9 cellular contexts compared by ENCODE assay signal in genomic region chr7:98836811-98837631, GRCh38. TPM values are rescaled to one million over a fixed set of nuclear protein-coding genes. Genes with fewer than 3 reads are reported as not detected.
DNase-seq lines count a peak whose midpoint lies in the region; ATAC-seq and TF ChIP-seq lines count a peak whose summit lies in the region.
"Had no signal": no experiment of that assay in that cellular context is flagged by ENCODE, and none has a peak within 500 bp of the region (broad histone marks: within the 10 kb centered on the region; RNA-seq: fewer than 3 reads in every experiment).

No MANE protein-coding gene starts in this region.

- POLR2A ChIA-PET in T-cell (lab: Charles Lee) = no interaction called here

- H3K4me3 ChIP-seq in GM23338 = peak overlapping the region; percentile 21; the same call in 1 of the 2 replicates

- peak overlapping the region; percentile 48 for H3K4me2 ChIP-seq in GM23338

- H3K27ac Mint-ChIP-seq in CD14-positive monocyte (no peak overlapping the region), GM23338 (0 out of 2 replicates have a peak overlapping the region, but pooled peaks have one; percentile 12), mesothelial cell of epicardium (peak overlapping the region; percentile 26), T-cell (no peak overlapping the region)

- H3K27me3 ChIP-seq in GM23338 (ENCODE audit: insufficient read depth) = no peaks in the 10 kb centered on the region

- H3K4me1 Mint-ChIP-seq in CD14-positive monocyte (no peaks in the 10 kb centered on the region), GM23338 (peaks cover 8% of the 10 kb centered on the region), mesothelial cell of epicardium (peaks cover 5% of the 10 kb centered on the region), T-cell (no peaks in the 10 kb centered on the region)

- H3K9me2 ChIP-seq in GM23338 (ENCODE audit: insufficient read depth) = no peaks in the 10 kb centered on the region

- H3K79me2 ChIP-seq in GM23338 (replicated peaks; ENCODE audit: insufficient read depth) = no peaks in the 10 kb centered on the region

- H3K4me3 Mint-ChIP-seq in CD14-positive monocyte (no peak overlapping the region), GM23338 (peak overlapping the region; percentile 18; the same call in 1 of the 3 replicates), mesothelial cell of epicardium (no peak overlapping the region), T-cell (no peak overlapping the region)
- H3K4me3 Mint-ChIP-seq: IgD-negative memory B cell had no signal

- ATAC-seq in GM23338 (peak; percentile 88), T-cell (replicated peaks in 1 of 4) (no peak), GM19395 (IDR thresholded peaks at IDR 0.05; ENCODE audit: unreplicated experiment) (no peak)

- H2AFZ ChIP-seq in GM23338 = peak overlapping the region; percentile 12; the same call in 1 of the 2 replicates

- peak; percentile 59 for TF ChIP-seq CTCF in CD14-positive monocyte (IDR thresholded peaks at IDR 0.05)
- peak; percentile 93 to 96 for TF ChIP-seq CTCF in GM23338 (conservative IDR thresholded peaks at IDR 0.05; ENCODE audit: low read depth in 2 of 2)
- peak; percentile 47 for TF ChIP-seq CTCF in mesothelial cell of epicardium (IDR thresholded peaks at IDR 0.05; ENCODE audit: unreplicated experiment)

- no peak overlapping the region for H3K27ac ChIP-seq in GM23338 (ENCODE audit: low read depth)

- H3K27me3 Mint-ChIP-seq in CD14-positive monocyte (ENCODE audit: low read depth in 3 of 3) (peaks cover 6 to 10% (median 8%) of the 10 kb centered on the region in 3 donors), GM23338 (ENCODE audit: insufficient read depth, low read depth, poor library complexity) (peaks cover 9% of the 10 kb centered on the region), mesothelial cell of epicardium (ENCODE audit: low read depth) (peaks cover 7% of the 10 kb centered on the region), T-cell (peaks cover 8 to 17% of the 10 kb centered on the region in 2 donors)

- H3K36me3 Mint-ChIP-seq in CD14-positive monocyte (no peaks in the 10 kb centered on the region), GM23338 (ENCODE audit: low read depth) (no peaks in the 10 kb centered on the region; the same call in 2 of the 3 replicates), mesothelial cell of epicardium (no peaks in the 10 kb centered on the region), T-cell (no peaks in the 10 kb centered on the region)
- H3K36me3 Mint-ChIP-seq: IgD-negative memory B cell had no signal

- peaks cover 0 to 2% (median 0%) of the 10 kb centered on the region in 7 donors for H3K9me3 Mint-ChIP-seq in CD14-positive monocyte
- no peaks in the 10 kb centered on the region for H3K9me3 Mint-ChIP-seq in GM23338
- H3K9me3 Mint-ChIP-seq in mesothelial cell of epicardium = no peaks in the 10 kb centered on the region
- H3K9me3 Mint-ChIP-seq in T-cell = no peaks in the 10 kb centered on the region
- H3K9me3 Mint-ChIP-seq: IgD-negative memory B cell had no signal

- no peaks in the 10 kb centered on the region for H4K20me1 ChIP-seq in GM23338 (replicated peaks; ENCODE audit: insufficient read depth)

- H3K4me1 ChIP-seq in GM23338 (ENCODE audit: insufficient read depth) = peaks cover 7% of the 10 kb centered on the region; the same call in 1 of the 2 replicates

- CTCF ChIA-PET in T-cell (lab: Charles Lee) = interaction anchor here in 1 of 2 donors (0.6 kb wide), 1 partner anchor 401 kb away, joined by 4 read pairs; no protein-coding TSS in a partner anchor

- intact Hi-C loops in CD14-positive monocyte (cut with micrococcal nuclease) = loop anchor here in 1 of 2 donors (5.0 kb wide), 1 partner anchor 105 kb away; no protein-coding TSS in a partner anchor

- H3K36me3 ChIP-seq in GM23338 (ENCODE audit: insufficient read depth) = no peaks in the 10 kb centered on the region

- no peak for DNase-seq in CD14-positive monocyte (ENCODE audit: low spot score)
- DNase-seq in GM23338 (ENCODE audit: low spot score) = peak; percentile 91
- peak; percentile 79 for DNase-seq in NCI-H2227 (lab: John Stamatoyannopoulos, UW; ENCODE audit: unreplicated experiment)
- peak; percentile 67 for DNase-seq in astrocyte of the hippocampus (ENCODE audit: low read depth, low spot score)
- peak in 1 of 2 experiments; percentile 64 for DNase-seq in mesothelial cell of epicardium (ENCODE audit: low spot score in 2 of 2, unreplicated experiment in 2 of 2)
- no peak for DNase-seq in T-cell
- DNase-seq in globus pallidus (ENCODE audit: low spot score) = no peak

- no peaks in the 10 kb centered on the region; the same call in 1 of the 2 replicates for H3F3A ChIP-seq in GM23338 (replicated peaks; ENCODE audit: low read depth)

TF ChIP-seq in GM23338, 12 proteins besides CTCF, POLR2A, EP300 and RAD21:
- TF ChIP-seq STAT1 (IDR thresholded peaks at IDR 0.05; ENCODE audit: unreplicated experiment) (no peak), JUNB (IDR thresholded peaks at IDR 0.05; ENCODE audit: unreplicated experiment) (no peak), POLR2AphosphoS5 (IDR thresholded peaks at IDR 0.05; ENCODE audit: low read depth) (no peak)

RNA-seq across cellular contexts. Expression of gene TMEM130, which starts 32.8 kb away (rescaled TPM):
- polyA plus RNA-seq in CD14-positive monocyte (not detected), GM23338 (2016; fragmentation: Nextera tagmentation; extraction: Ambion mirVana) (2.0 TPM in 2 replicates)
- 1.5 and 4.2 TPM in 2 replicates for total RNA-seq in GM23338 (2014; rRNA removed; shearing (Covaris generic))
- total RNA-seq in mesothelial cell of epicardium (11.5 to 15.1 TPM (median 12.5 TPM) in 3 replicates), T-cell (under 1 TPM in 1 of 5 donors, not detected in 4; 0.43 TPM)
- polyA plus RNA-seq: IgD-negative memory B cell had no signal

RNA-seq across cellular contexts. Expression of gene TRRAP, which starts 41.3 kb away (rescaled TPM):
- polyA plus RNA-seq in CD14-positive monocyte (1 to 10 TPM in 1 of 2 donors, under 1 TPM in 1; 0.67 to 1.2 TPM), GM23338 (2016; fragmentation: Nextera tagmentation; extraction: Ambion mirVana) (14.9 and 16.1 TPM in 2 replicates)
- total RNA-seq in GM23338 (2014; rRNA removed; shearing (Covaris generic)) = 49.8 and 58.7 TPM in 2 replicates
- total RNA-seq in mesothelial cell of epicardium (71.0 to 82.9 TPM (median 71.6 TPM) in 3 replicates), T-cell (10 to 100 TPM; 53.9 to 71.7 (median 65.8) TPM)

Comparison
In these comparisons a context has a peak if more than half of its experiments do, and no peak if none do; other contexts are left out.
1. DNase-seq: peak in GM23338 (single experiment), NCI-H2227 (single experiment) and astrocyte of the hippocampus (single experiment); none in CD14-positive monocyte (single experiment), T-cell (0 of 34) and globus pallidus (single experiment).
2. H3K27ac Mint-ChIP-seq: peak in GM23338 (single experiment) and mesothelial cell of epicardium (single experiment); none in CD14-positive monocyte (0 of 7) and T-cell (0 of 2).
3. Peak in every context shown above with its lines, with median percentiles within 50 percentile points of each other: CTCF ChIP-seq.